36 cellular contexts compared by ENCODE assay signal in the genomic region with DNA sequence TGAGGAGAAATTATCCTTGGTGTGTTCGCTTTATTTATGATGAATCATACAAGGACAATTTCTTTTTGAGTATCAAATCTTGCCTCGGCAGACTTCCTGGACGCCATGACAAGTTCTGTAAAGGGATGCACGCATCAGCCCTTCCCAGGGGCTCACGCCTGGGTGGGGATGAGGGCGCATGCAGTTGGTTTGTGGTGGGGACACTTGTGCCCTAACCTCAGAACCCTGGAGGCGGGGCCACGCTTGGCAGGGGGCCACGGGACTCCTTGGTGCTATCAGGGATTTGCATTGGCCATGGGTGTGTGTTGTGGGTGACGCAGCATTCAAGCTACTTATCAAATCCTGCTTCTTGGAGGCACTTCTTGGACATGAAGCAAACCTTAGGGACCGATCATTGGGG.
"Had no signal": no experiment of that assay in that cellular context is flagged by ENCODE, and none has a peak within 500 bp of the region (broad histone marks: within the 10 kb centered on the region; RNA-seq: fewer than 3 reads in every experiment).

No MANE protein-coding gene starts in this region.

- H3K4me3 ChIP-seq: ascending aorta, body of pancreas, breast epithelium, PC-9 had no signal

- FAIRE-seq: RCC 7860, TTC549 had no signal

- H3K27ac ChIP-seq: ascending aorta, body of pancreas, breast epithelium, PC-9, RWPE1, WERI-Rb-1 had no signal

- DNase-seq: activated CD4-positive, alpha-beta memory T cell treated with anti-CD3 and anti-CD28 coated beads, Interleukin-2, amount 10 ng/mL, durations not matched to agents 7 days and 5 days; activated CD4-positive, alpha-beta T cell treated with anti-CD3 and anti-CD28 coated beads for 1 hour; activated CD4-positive, alpha-beta T cell treated with anti-CD3 and anti-CD28 coated beads for 48 hours; activated CD4-positive, CD25-positive, alpha-beta regulatory T cell; activated CD8-positive, alpha-beta memory T cell treated with anti-CD3 and anti-CD28 coated beads for 24 hours; activated CD8-positive, alpha-beta memory T cell treated with anti-CD3 and anti-CD28 coated beads, Interleukin-2, amount 10 ng/mL, durations not matched to agents 7 days and 5 days; activated gamma-delta T cell; activated naive CD4-positive, alpha-beta T cell treated with Interleukin-2 at 50 U/mL for 16 hours; activated naive CD8-positive, alpha-beta T cell treated with anti-CD3 and anti-CD28 coated beads, Interleukin-2, amount 10 ng/mL, durations not matched to agents 7 days and 5 days; activated T-cell treated with anti-CD3 and anti-CD28 coated beads, Interleukin-2, amount 50 U/mL, for 1 hour; amygdala; NCI-H1092 treated with DMSO at 0.1 percent for 48 hours; NCI-H1417; NCI-H146; NCI-H187; NCI-H2029 treated with DMSO at 0.1 percent for 48 hours; NCI-H2107; NCI-H2171; NCI-H510A; NCI-H526; NCI-H748 treated with DMSO at 0.1 percent for 48 hours; NK-92 treated with Interleukin-12 subunit alpha and Interleukin-12 subunit beta, amount 100 ng/mL, for 24 hours; PC-9; SIG-M5; T-cell; T-helper 2 cell; T1000; WERI-Rb-1 had no signal

- H3K36me3 ChIP-seq: ascending aorta, breast epithelium, WERI-Rb-1 had no signal

- ATAC-seq: activated CD8-positive, alpha-beta memory T cell treated with anti-CD3 and anti-CD28 coated beads, Interleukin-2, amount 10 ng/mL, durations not matched to agents 7 days and 5 days; body of pancreas; Right ventricle myocardium inferior; SK-N-SH treated with all-trans-retinoic acid at 6 μM for 48 hours; T-cell had no signal

- H3K4me2 ChIP-seq: PC-9 had no signal

- H2AFZ ChIP-seq: PC-9 had no signal

- H3K9me3 ChIP-seq: ascending aorta, body of pancreas, breast epithelium had no signal

- H3K27me3 ChIP-seq: ascending aorta, body of pancreas, breast epithelium had no signal

- H3K4me1 ChIP-seq: ascending aorta, body of pancreas, breast epithelium had no signal
